ENCODE assay signal across 6 cellular contexts in the genomic region with DNA sequence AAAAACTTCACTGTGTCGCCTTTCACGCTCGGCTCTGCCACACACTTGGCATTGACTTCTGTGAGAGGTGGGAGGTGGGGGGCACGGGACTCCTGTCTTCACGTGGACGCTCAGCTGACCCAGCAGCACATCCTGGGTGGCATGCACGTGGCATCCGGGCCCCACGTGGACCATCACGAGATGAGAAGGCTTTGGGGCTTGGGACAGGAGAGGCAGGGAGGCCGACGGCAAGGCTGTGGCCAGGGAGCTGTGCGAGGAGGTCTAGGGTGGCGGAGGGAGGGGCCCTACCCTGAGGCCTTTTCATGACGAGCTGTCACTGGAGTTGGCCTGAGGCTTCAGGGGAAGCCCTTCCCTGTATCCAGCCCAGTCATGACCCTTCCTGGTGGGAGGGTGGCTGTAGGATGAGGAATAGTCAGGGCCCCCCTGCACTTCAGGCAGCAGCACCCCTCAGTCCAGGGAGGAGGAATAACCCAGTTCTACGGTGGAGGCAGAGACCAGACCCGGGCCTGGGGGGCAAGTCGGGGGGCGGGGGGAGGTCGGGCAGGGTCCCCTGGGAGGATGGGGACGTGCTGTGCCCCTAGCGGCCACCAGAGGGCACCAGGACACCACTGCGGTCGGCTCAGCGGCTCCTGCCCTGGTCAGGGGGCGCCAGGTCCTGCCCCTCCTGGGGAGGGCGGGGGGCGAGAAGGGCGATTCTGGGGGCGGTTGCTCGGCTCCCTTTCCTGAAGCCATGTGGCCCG. TPM values are rescaled to one million over a fixed set of nuclear protein-coding genes. Genes with fewer than 3 reads are reported as not detected.
DNase-seq lines count a peak whose midpoint lies in the region; ATAC-seq and TF ChIP-seq lines count a peak whose summit lies in the region.

No MANE protein-coding gene starts in this region.

- H3K4me3 Mint-ChIP-seq in activated naive CD8-positive, alpha-beta T cell treated with anti-CD3 and anti-CD28 coated beads for 36 hours = no peak overlapping the region

- H3K27me3 Mint-ChIP-seq in activated naive CD8-positive, alpha-beta T cell treated with anti-CD3 and anti-CD28 coated beads for 36 hours = peaks cover 38% of the 10 kb centered on the region

- H3K4me1 Mint-ChIP-seq in activated naive CD8-positive, alpha-beta T cell treated with anti-CD3 and anti-CD28 coated beads for 36 hours = no peaks in the 10 kb centered on the region

- peak; percentile 91 for TF ChIP-seq CTCF in AG04449 (IDR thresholded peaks at IDR 0.05; ENCODE audit: insufficient read depth, low read length, missing control alignments)
- peak; percentile 96 for TF ChIP-seq CTCF in LNCAP (IDR thresholded peaks at IDR 0.05)
- TF ChIP-seq CTCF in mucosa of descending colon (IDR thresholded peaks at IDR 0.05) = peak; percentile 86
- TF ChIP-seq CTCF in omental fat pad (IDR thresholded peaks at IDR 0.05) = peak in 1 of 3 donors; percentile 14

- CTCF ChIA-PET in AG04449 (lab: Yijun Ruan, JAX) = interaction anchor here (0.6 to 7.8 kb wide), 37 partner anchors 9 to 360 kb away, joined by 3 to 152 read pairs (median 4); a partner anchor contains a TSS

- H3K36me3 Mint-ChIP-seq in activated naive CD8-positive, alpha-beta T cell treated with anti-CD3 and anti-CD28 coated beads for 36 hours = no peaks in the 10 kb centered on the region

- POLR2A ChIA-PET in AG04449 (lab: Yijun Ruan, JAX) = interaction anchor here (0.6 kb wide), 1 partner anchor 38 kb away, joined by 3 read pairs; no protein-coding TSS in a partner anchor

- ATAC-seq in mucosa of descending colon (peak; percentile 73), omental fat pad (ENCODE audit: low FRiP score) (no peak), GM21447 (IDR thresholded peaks at IDR 0.05; ENCODE audit: unreplicated experiment) (no peak)

- H3K9me3 Mint-ChIP-seq in activated naive CD8-positive, alpha-beta T cell treated with anti-CD3 and anti-CD28 coated beads for 36 hours = no peaks in the 10 kb centered on the region

- intact Hi-C loops in mucosa of descending colon (cut with DNase I, micrococcal nuclease) = loop anchor here in 1 of 2 donors (10.0 kb wide), 1 partner anchor 81 kb away; no protein-coding TSS in a partner anchor

- no peaks in the 10 kb centered on the region for H3K36me3 ChIP-seq in mucosa of descending colon (ENCODE audit: low read depth)

- H3K4me3 ChIP-seq in AG04449 (ENCODE audit: low read depth, low read length) (peak overlapping the region; percentile 40), mucosa of descending colon (no peak overlapping the region)

- no peaks in the 10 kb centered on the region for H3K4me1 ChIP-seq in mucosa of descending colon (ENCODE audit: low read depth)

- no peak overlapping the region for H3K27ac Mint-ChIP-seq in activated naive CD8-positive, alpha-beta T cell treated with anti-CD3 and anti-CD28 coated beads for 36 hours

- no peaks in the 10 kb centered on the region for H3K9me3 ChIP-seq in mucosa of descending colon

- no peak for DNase-seq in AG04449 (ENCODE audit: low read depth, low spot score)
- peak; percentile 60 for DNase-seq in activated naive CD8-positive, alpha-beta T cell treated with anti-CD3 and anti-CD28 coated beads for 36 hours
- DNase-seq in mucosa of descending colon = peak; percentile 59 to 65 (median 63)
- no peak for DNase-seq in omental fat pad (ENCODE audit: low spot score)

RNA-seq across cellular contexts. Expression of a gene that starts 2.0 kb away (rescaled TPM):
- not detected for total RNA-seq in activated naive CD8-positive, alpha-beta T cell treated with anti-CD3 and anti-CD28 coated beads for 36 hours
- total RNA-seq in mucosa of descending colon (under 1 TPM in 1 of 3 donors, not detected in 2; 0.24 TPM), omental fat pad (1 to 10 TPM in 1 of 4 donors, under 1 TPM in 1, not detected in 2; 0.36 to 1.4 TPM)

RNA-seq across cellular contexts. Expression of a gene that starts 16.0 kb away (rescaled TPM):
- 1 to 10 TPM in 1 of 2 experiments, under 1 TPM in 1; 0.93 to 1.1 TPM for total RNA-seq in activated naive CD8-positive, alpha-beta T cell treated with anti-CD3 and anti-CD28 coated beads for 36 hours
- 10 to 100 TPM; 10.3 to 22.7 (median 21.1) TPM for total RNA-seq in mucosa of descending colon
- total RNA-seq in omental fat pad = 10 to 100 TPM; 17.8 to 30.0 (median 22.6) TPM

RNA-seq across cellular contexts. Expression of a gene that starts 17.6 kb away (rescaled TPM):
- total RNA-seq in activated naive CD8-positive, alpha-beta T cell treated with anti-CD3 and anti-CD28 coated beads for 36 hours = 1 to 10 TPM in 1 of 2 experiments, under 1 TPM in 1; 0.85 to 1.3 TPM
- total RNA-seq in mucosa of descending colon (under 1 TPM; 0.23 to 0.99 (median 0.32) TPM), omental fat pad (under 1 TPM in 3 of 4 donors, not detected in 1; 0.19 to 0.48 (median 0.25) TPM)

RNA-seq across cellular contexts. Expression of a gene that starts 23.5 kb away (rescaled TPM):
- total RNA-seq in activated naive CD8-positive, alpha-beta T cell treated with anti-CD3 and anti-CD28 coated beads for 36 hours = 10 to 100 TPM; 19.5 to 22.5 TPM
- 10 to 100 TPM in 2 of 3 donors, 1 to 10 TPM in 1; 9.0 to 14.7 (median 11.0) TPM for total RNA-seq in mucosa of descending colon
- 1 to 10 TPM; 3.4 to 6.8 (median 6.2) TPM for total RNA-seq in omental fat pad

RNA-seq across cellular contexts. Expression of a gene that starts 24.9 kb away (rescaled TPM):
- total RNA-seq in activated naive CD8-positive, alpha-beta T cell treated with anti-CD3 and anti-CD28 coated beads for 36 hours = 100 to 1,000 TPM; 176 to 185 TPM
- 10 to 100 TPM; 47.3 to 56.2 (median 54.6) TPM for total RNA-seq in mucosa of descending colon
- total RNA-seq in omental fat pad = 10 to 100 TPM; 29.2 to 63.5 (median 31.3) TPM

Comparison
In these comparisons a context has a peak if more than half of its experiments do, and no peak if none do; other contexts are left out.
1. DNase-seq: peak in activated naive CD8-positive, alpha-beta T cell treated with anti-CD3 and anti-CD28 coated beads for 36 hours (single experiment) and mucosa of descending colon (3 of 3); none in AG04449 (single experiment) and omental fat pad (single experiment).
2. RNA of a gene that starts 16.0 kb away (total RNA-seq): 17.8 to 30.0 TPM in omental fat pad and 10.3 to 22.7 TPM in mucosa of descending colon; 0.93 to 1.1 TPM in activated naive CD8-positive, alpha-beta T cell treated with anti-CD3 and anti-CD28 coated beads for 36 hours; every median in the first group is over 4 times any median in the second.